ENCODE assay signal across 24 cellular contexts in the genomic region with DNA sequence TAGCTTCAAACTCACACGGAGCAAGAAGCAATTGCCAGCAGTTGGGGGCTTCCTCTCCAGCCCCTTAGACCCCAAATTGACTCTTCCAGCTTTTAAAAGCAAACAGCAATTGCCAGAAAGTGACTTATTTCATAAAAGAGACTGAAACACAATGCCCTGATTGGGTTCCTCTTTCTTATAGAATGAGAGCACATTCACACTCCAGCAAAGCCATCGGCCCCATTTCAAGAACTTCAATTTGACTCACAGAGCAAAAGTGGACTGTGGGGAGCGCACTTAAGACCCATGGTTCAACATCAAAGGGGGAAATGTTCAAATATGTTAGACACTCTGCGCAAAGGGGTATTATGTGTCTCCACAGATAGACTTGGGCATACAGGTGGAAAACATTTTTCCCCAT.
"Had no signal": no experiment of that assay in that cellular context is flagged by ENCODE, and none has a peak within 500 bp of the region (broad histone marks: within the 10 kb centered on the region; RNA-seq: fewer than 3 reads in every experiment).

No MANE protein-coding gene starts in this region.

- DNase-seq: activated CD4-positive, alpha-beta memory T cell treated with anti-CD3 and anti-CD28 coated beads, Interleukin-2, amount 10 ng/mL, durations not matched to agents 7 days and 5 days; activated CD4-positive, alpha-beta T cell treated with anti-CD3 and anti-CD28 coated beads for 48 hours; activated CD8-positive, alpha-beta memory T cell treated with anti-CD3 and anti-CD28 coated beads, Interleukin-2, amount 50 U/mL, for 48 hours; activated gamma-delta T cell; activated naive CD4-positive, alpha-beta T cell treated with anti-CD3 and anti-CD28 coated beads, Interleukin-2, amount 10 ng/mL, durations not matched to agents 7 days and 5 days; activated naive CD8-positive, alpha-beta T cell treated with anti-CD3 and anti-CD28 coated beads, Interleukin-2, amount 10 ng/mL, durations not matched to agents 7 days and 5 days; activated T-cell treated with anti-CD3 and anti-CD28 coated beads, Interleukin-2, amount 50 U/mL, for 24 hours; dorsolateral prefrontal cortex; effector memory CD4-positive, alpha-beta T cell; islet precursor cell; left ventricle myocardium inferior; mesendoderm; natural killer cell; occipital lobe; psoas muscle; sigmoid colon; small intestine; stimulated activated CD4-positive, alpha-beta T cell treated with anti-CD3 and anti-CD28 coated beads, Interleukin-4, amount 100 ng/mL, for 4 hours; stimulated activated CD8-positive, alpha-beta memory T cell treated with anti-CD3 and anti-CD28 coated beads, Interleukin-4, amount 100 ng/mL, for 48 hours; stimulated activated naive B cell treated with anti-CD40 and anti-IgM and Interleukin-4, amounts not matched to agents 10 μg/mL and 1 μg/mL and 100 μg/mL, for 72 hours; stomach; thyroid gland; upper lobe of left lung had no signal

- ATAC-seq: activated CD4-positive, CD25-positive, alpha-beta regulatory T cell treated with anti-CD3 and anti-CD28 coated beads, Interleukin-2, amount 50 U/mL, for 24 hours; natural killer cell; psoas muscle; stimulated activated naive B cell treated with anti-CD40 and anti-IgM and Interleukin-4, amounts not matched to agents 10 μg/mL and 1 μg/mL and 100 μg/mL, for 72 hours had no signal
